Comparison of ENCODE assay signal across 13 cellular contexts in genomic region chr14:98897605-98898309, GRCh38.
"Had no signal": no experiment of that assay in that cellular context is flagged by ENCODE, and none has a peak within 500 bp of the region (broad histone marks: within the 10 kb centered on the region; RNA-seq: fewer than 3 reads in every experiment).

No MANE protein-coding gene starts in this region.

- DNase-seq: effector CD8-positive, alpha-beta T cell; heart left ventricle; hippocampal formation; kidney glomerular epithelial cell; natural killer cell; posterior cingulate gyrus; right cardiac atrium; stimulated activated CD4-positive, alpha-beta T cell treated with anti-CD3 and anti-CD28 coated beads, Interleukin-2, amount 100 ng/mL, for 48 hours; stimulated activated naive CD4-positive, alpha-beta T cell treated with Interleukin-2 at 50 U/mL for 16 hours; trophoblast cell had no signal

- H3K36me3 Mint-ChIP-seq: natural killer cell had no signal

- H3K27ac ChIP-seq: coronary artery, heart left ventricle had no signal

- H3K9me3 Mint-ChIP-seq: natural killer cell had no signal

- H3K4me3 ChIP-seq: coronary artery, heart left ventricle, smooth muscle cell had no signal

- H3K4me3 Mint-ChIP-seq: natural killer cell, neural crest cell had no signal

- H3K4me1 ChIP-seq: heart left ventricle had no signal

- H3K36me3 ChIP-seq: heart left ventricle had no signal

- H3K27ac Mint-ChIP-seq: natural killer cell had no signal

- ATAC-seq: heart left ventricle, natural killer cell, right cardiac atrium had no signal

- H3K4me1 Mint-ChIP-seq: natural killer cell had no signal
